Comparison of ENCODE assay signal across 8 cellular contexts in genomic region chr1:152185544-152186391, GRCh38. TPM values are rescaled to one million over a fixed set of nuclear protein-coding genes. Genes with fewer than 3 reads are reported as not detected.
A peak's percentile ranks its signal among the peaks of the same experiment; 100 is the strongest.
DNase-seq lines count a peak whose midpoint lies in the region; ATAC-seq and TF ChIP-seq lines count a peak whose summit lies in the region.

No MANE protein-coding gene starts in this region.

- DNase-seq in CMK (ENCODE audit: low read depth), result peak; percentile 40
- peak; percentile 58 for DNase-seq in H9
- DNase-seq in NCI-H2227 (lab: John Stamatoyannopoulos, UW; ENCODE audit: unreplicated experiment), result peak; percentile 33
- peak in 3 of 10 donors; percentile 4 to 28 (median 19) for DNase-seq in dorsolateral prefrontal cortex
- DNase-seq in medulla oblongata (ENCODE audit: extremely low spot score), result peak; percentile 69
- DNase-seq in thoracic aorta (ENCODE audit: low spot score), result no peak

- H3K9me3 Mint-ChIP-seq in H9, result peaks cover 48 to 84% of the 10 kb centered on the region in 2 experiments

- no peak overlapping the region for H2BK20ac ChIP-seq in H9 (ENCODE audit: low read depth, low read length, poor library complexity, severe bottlenecking)

- no peak overlapping the region for H3K4ac ChIP-seq in H9 (ENCODE audit: low read depth, low read length)

- no peak overlapping the region for H3T11ph ChIP-seq in H9 (ENCODE audit: low read length)

- no peak overlapping the region for H4K8ac ChIP-seq in H9 (replicated peaks; ENCODE audit: insufficient read length, low read depth, low read length)

- H3K27me3 ChIP-seq in H9 (ENCODE audit: insufficient read depth, low read length), result no peaks in the 10 kb centered on the region
- peaks cover 0 to 16% (median 0%) of the 10 kb centered on the region in 45 donors for H3K27me3 ChIP-seq in dorsolateral prefrontal cortex
- no peaks in the 10 kb centered on the region for H3K27me3 ChIP-seq in thoracic aorta (replicated peaks; ENCODE audit: insufficient read depth)

- H3K23ac ChIP-seq in H9 (ENCODE audit: insufficient read length, low read depth, low read length), result no peak overlapping the region

- H3K79me2 ChIP-seq in H9 (ENCODE audit: insufficient read depth, low read length), result no peaks in the 10 kb centered on the region

- intact Hi-C loops in dorsolateral prefrontal cortex (cut with DNase I), result loop anchor here (2.0 to 5.0 kb wide), 3 partner anchors 133 to 272 kb away; no protein-coding TSS in a partner anchor

- H3K4me3 ChIP-seq in WI38 (ENCODE audit: low read depth, low read length) (no peak overlapping the region), dorsolateral prefrontal cortex (no peak overlapping the region), thoracic aorta (no peak overlapping the region)

- ATAC-seq in thoracic aorta (ENCODE audit: insufficient number of reproducible peaks, low FRiP score, low read depth), result peak; percentile 45
- ATAC-seq in GM19395 (IDR thresholded peaks at IDR 0.05; ENCODE audit: unreplicated experiment), result no peak

- H3K27ac ChIP-seq in H9 (ENCODE audit: insufficient read length, low read depth, low read length), result no peak overlapping the region
- no peak overlapping the region for H3K27ac ChIP-seq in dorsolateral prefrontal cortex
- H3K27ac ChIP-seq in thoracic aorta, result no peak overlapping the region

- no peaks in the 10 kb centered on the region for H3K36me3 ChIP-seq in thoracic aorta

- H3K36me3 Mint-ChIP-seq in H9 (ENCODE audit: insufficient read depth in 1 of 3, low read depth in 3 of 3), result peaks cover 0 to under 1% (median 0%) of the 10 kb centered on the region in 3 experiments; a peak in 2 of 7 replicates

- H2BK120ac ChIP-seq in H9 (ENCODE audit: low read depth, low read length, poor library complexity, severe bottlenecking), result no peak overlapping the region

- no peaks in the 10 kb centered on the region for H3K4me1 ChIP-seq in H9 (ENCODE audit: insufficient read depth, low read length)
- peaks cover 0 to 33% of the 10 kb centered on the region in 2 donors for H3K4me1 ChIP-seq in thoracic aorta (ENCODE audit: control insufficient read depth in 1 of 2, low read depth in 2 of 2)

- peaks cover 31% of the 10 kb centered on the region for H3K9me3 ChIP-seq in H9 (ENCODE audit: control insufficient read depth, low read depth, low read length)
- no peaks in the 10 kb centered on the region for H3K9me3 ChIP-seq in thoracic aorta

- no peak overlapping the region for H2BK5ac ChIP-seq in H9 (ENCODE audit: insufficient read length, low read length)

- no peaks in the 10 kb centered on the region for H3K23me2 ChIP-seq in H9 (ENCODE audit: insufficient read length, low read depth, low read length, poor library complexity, severe bottlenecking)

- H3K79me1 ChIP-seq in H9 (ENCODE audit: insufficient read depth, low read depth, low read length, poor library complexity, severe bottlenecking), result no peaks in the 10 kb centered on the region

- H4K20me1 ChIP-seq in H9 (ENCODE audit: control insufficient read depth, insufficient read depth, insufficient read length), result no peaks in the 10 kb centered on the region

- H2AK5ac ChIP-seq in H9 (ENCODE audit: insufficient read length, low read length), result no peak overlapping the region

- peak; percentile 65 for TF ChIP-seq CTCF in H9 (conservative IDR thresholded peaks at IDR 0.05)
- TF ChIP-seq CTCF in WI38 (IDR thresholded peaks at IDR 0.05; ENCODE audit: low read depth, low read length), result peak; percentile 59
- peak in 55 of 56 donors; percentile 41 to 85 (median 70) for TF ChIP-seq CTCF in dorsolateral prefrontal cortex (IDR thresholded peaks at IDR 0.05 in 54 of 56, conservative IDR thresholded peaks at IDR 0.05 in 2 of 56; ENCODE audit: low read depth in 1 of 56, partially characterized antibody in 56 of 56)
- peak; percentile 86 for TF ChIP-seq CTCF in thoracic aorta (IDR thresholded peaks at IDR 0.05)

- H3K4me3 Mint-ChIP-seq in H9, result no peak overlapping the region

- no peak overlapping the region for H2BK12ac ChIP-seq in H9 (ENCODE audit: insufficient read length, low read depth, low read length)

- H3K14ac ChIP-seq in H9 (ENCODE audit: insufficient read depth, low read length), result no peak overlapping the region

- H4K91ac ChIP-seq in H9 (ENCODE audit: insufficient read length, low read depth, low read length), result no peak overlapping the region

- H2AFZ ChIP-seq in H9 (ENCODE audit: low read length), result no peak overlapping the region

- H3K56ac ChIP-seq in H9 (ENCODE audit: insufficient read length, low read depth, low read length), result no peak overlapping the region

- no CpG with 5 or more reads among the region's 8 CpGs for WGBS in H9 (ENCODE audit: extremely low coverage, insufficient read length, low lambda C conversion rate)

- H3K4me2 ChIP-seq in H9 (ENCODE audit: insufficient read depth, insufficient read length, low read length), result no peak overlapping the region

- no peak overlapping the region for H3K27ac Mint-ChIP-seq in H9

- no peaks in the 10 kb centered on the region for H3K4me1 Mint-ChIP-seq in H9

- H3K27me3 Mint-ChIP-seq in H9 (ENCODE audit: low read depth), result no peaks in the 10 kb centered on the region

- no peak overlapping the region for H2BK15ac ChIP-seq in H9 (ENCODE audit: low read depth, low read length)

- no peak overlapping the region for H3K9ac ChIP-seq in H9 (ENCODE audit: extremely low read depth, insufficient read length, low read length)

- no peak overlapping the region for H4K5ac ChIP-seq in H9 (ENCODE audit: insufficient read length, low read depth, low read length)

- H3K18ac ChIP-seq in H9 (ENCODE audit: insufficient read length, low read depth, low read length), result no peak overlapping the region

RNA-seq across cellular contexts. Expression of gene RPTN, which starts 26.7 kb away (rescaled TPM):
- total RNA-seq in H9 (2021), result not detected in 2 replicates
- total RNA-seq in dorsolateral prefrontal cortex, result not detected
- not detected for total RNA-seq in thoracic aorta

RNA-seq across cellular contexts. Expression of gene HRNR, which starts 38.2 kb away (rescaled TPM):
- total RNA-seq in H9 (2021) (not detected in 2 replicates), dorsolateral prefrontal cortex (under 1 TPM in 3 of 120 experiments, not detected in 117; 0.04 to 0.07 (median 0.06) TPM), thoracic aorta (not detected)
